10 cellular contexts compared by ENCODE assay signal in the genomic region with DNA sequence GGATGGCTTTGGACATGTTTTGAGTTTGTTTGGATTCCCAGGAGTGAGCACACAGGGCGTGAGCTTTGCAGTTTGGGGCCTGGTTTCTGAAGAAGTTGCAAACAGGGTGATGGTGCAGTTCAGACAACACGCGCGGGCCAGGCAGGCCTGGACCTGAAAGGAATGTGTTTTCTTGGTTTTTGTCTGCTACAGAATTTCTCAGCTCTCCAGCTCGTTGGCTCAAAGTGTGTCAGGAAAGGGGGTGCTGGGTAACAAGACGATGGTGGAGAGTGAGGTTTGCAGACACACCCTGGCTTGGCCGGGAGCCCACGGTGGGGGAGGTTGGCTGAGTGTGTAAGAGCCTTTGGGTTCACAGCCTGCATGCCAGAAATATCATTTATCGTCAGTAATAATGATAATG.
DNase-seq lines count a peak whose midpoint lies in the region; ATAC-seq and TF ChIP-seq lines count a peak whose summit lies in the region.
"Had no signal": no experiment of that assay in that cellular context is flagged by ENCODE, and none has a peak within 500 bp of the region (broad histone marks: within the 10 kb centered on the region; RNA-seq: fewer than 3 reads in every experiment).

No MANE protein-coding gene starts in this region.

- TF ChIP-seq POLR2A in upper lobe of left lung (IDR thresholded peaks at IDR 0.05) = no peak

- in situ Hi-C loops in mammary epithelial cell (cut with MboI; ENCODE audit: low sequenced_read_pairs in 2 of 2) = no loop called here

- dilution Hi-C loops in mammary epithelial cell (cut with HindIII; ENCODE audit: low sequenced_read_pairs) = loop anchor here (5.0 kb wide), 3 partner anchors 35 to 95 kb away; no protein-coding TSS in a partner anchor

- BruUV-seq in mammary epithelial cell (replicated peaks; lab: Mats Ljungman, UMichigan) = no TSS peak

- peak overlapping the region; percentile 93 for H3K9ac ChIP-seq in mammary epithelial cell (ENCODE audit: insufficient read depth, low read length)
- H3K9ac ChIP-seq: BLaER1 had no signal

- H3K4me1 ChIP-seq in mammary epithelial cell (ENCODE audit: insufficient read depth, low read length) (peaks cover 82% of the 10 kb centered on the region), lower lobe of right lung (peaks cover 32% of the 10 kb centered on the region), upper lobe of left lung (peaks cover 21 to 35% (median 30%) of the 10 kb centered on the region in 4 donors)

- peaks cover 80% of the 10 kb centered on the region for H3K79me2 ChIP-seq in mammary epithelial cell (ENCODE audit: insufficient read depth, low read length)

- POLR2A ChIA-PET in activated CD4-positive, alpha-beta memory T cell treated with anti-CD3 and anti-CD28 coated beads, Interleukin-2, amount 10 ng/mL, durations not matched to agents 7 days and 5 days (lab: Charles Lee) = interaction anchor here (0.6 kb wide), 1 partner anchor 81 kb away, joined by 3 read pairs; no protein-coding TSS in a partner anchor
- POLR2A ChIA-PET in activated CD4-positive, alpha-beta memory T cell treated with anti-CD3 and anti-CD28 coated beads for 36 hours (lab: Charles Lee) = no interaction called here

- H4K20me1 ChIP-seq in mammary epithelial cell (ENCODE audit: insufficient read depth, low read length) = no peaks in the 10 kb centered on the region

- no peak overlapping the region for H3K4me3 ChIP-seq in mammary epithelial cell (replicated peaks in 1 of 3; ENCODE audit: insufficient read depth in 1 of 3, low read depth in 2 of 3, low read length in 3 of 3)
- no peak overlapping the region for H3K4me3 ChIP-seq in lower lobe of right lung
- H3K4me3 ChIP-seq in upper lobe of left lung = no peak overlapping the region
- H3K4me3 ChIP-seq: BLaER1 had no signal

- H3K4me3 Mint-ChIP-seq in activated CD4-positive, alpha-beta memory T cell treated with anti-CD3 and anti-CD28 coated beads, Interleukin-2, amount 10 ng/mL, durations not matched to agents 7 days and 5 days = no peak overlapping the region
- H3K4me3 Mint-ChIP-seq in activated CD4-positive, alpha-beta memory T cell treated with anti-CD3 and anti-CD28 coated beads for 36 hours = no peak overlapping the region

- H3K9me3 Mint-ChIP-seq in activated CD4-positive, alpha-beta memory T cell treated with anti-CD3 and anti-CD28 coated beads, Interleukin-2, amount 10 ng/mL, durations not matched to agents 7 days and 5 days = no peaks in the 10 kb centered on the region
- no peaks in the 10 kb centered on the region for H3K9me3 Mint-ChIP-seq in activated CD4-positive, alpha-beta memory T cell treated with anti-CD3 and anti-CD28 coated beads for 36 hours

- H3K36me3 ChIP-seq in mammary epithelial cell (ENCODE audit: insufficient read depth, low read length) (no peaks in the 10 kb centered on the region), lower lobe of right lung (no peaks in the 10 kb centered on the region), upper lobe of left lung (peaks cover 0 to 4% (median 2%) of the 10 kb centered on the region in 4 donors)

- 0% methylated on average over 6 of the region's 9 CpGs for WGBS in mammary epithelial cell (ENCODE audit: low coverage, missing lambda C conversion rate)
- WGBS in upper lobe of left lung, 2 donors = 30% methylated on average over 9 of the region's 9 CpGs

- H3K27ac ChIP-seq in mammary epithelial cell (ENCODE audit: insufficient read depth, low read depth, low read length) (peak overlapping the region; percentile 100), lower lobe of right lung (peak overlapping the region; percentile 40), upper lobe of left lung (peak overlapping the region; percentile 33 to 58 (median 42))
- H3K27ac ChIP-seq: BLaER1 had no signal

- CTCF ChIA-PET in activated CD4-positive, alpha-beta memory T cell treated with anti-CD3 and anti-CD28 coated beads, Interleukin-2, amount 10 ng/mL, durations not matched to agents 7 days and 5 days (lab: Charles Lee) = no interaction called here
- CTCF ChIA-PET in activated CD4-positive, alpha-beta memory T cell treated with anti-CD3 and anti-CD28 coated beads for 36 hours (lab: Charles Lee) = interaction anchor here (0.6 kb wide), 1 partner anchor 15 kb away, joined by 3 read pairs; no protein-coding TSS in a partner anchor
- CTCF ChIA-PET in mammary epithelial cell (lab: Charles Lee; ENCODE audit: low non-redundant PET) = interaction anchor here (1.1 kb wide), 1 partner anchor 170 kb away, joined by 3 read pairs; no protein-coding TSS in a partner anchor

- no peak for TF ChIP-seq EP300 in upper lobe of left lung (IDR thresholded peaks at IDR 0.05)

- TF ChIP-seq CTCF in mammary epithelial cell (conservative IDR thresholded peaks at IDR 0.05 in 1 of 2, IDR thresholded peaks at IDR 0.05 in 1 of 2; ENCODE audit: extremely low read depth in 1 of 2, insufficient read depth in 1 of 2, low read depth in 1 of 2, low read length in 2 of 2) = no peak
- no peak for TF ChIP-seq CTCF in lower lobe of right lung (IDR thresholded peaks at IDR 0.05)
- no peak for TF ChIP-seq CTCF in upper lobe of left lung (IDR thresholded peaks at IDR 0.05)

- H3K27me3 ChIP-seq in mammary epithelial cell (ENCODE audit: insufficient read depth, low read length) (no peaks in the 10 kb centered on the region), lower lobe of right lung (ENCODE audit: low read depth) (no peaks in the 10 kb centered on the region), upper lobe of left lung (no peaks in the 10 kb centered on the region)
- H3K27me3 ChIP-seq: BLaER1 had no signal

- H2AFZ ChIP-seq in mammary epithelial cell (ENCODE audit: low read depth, low read length) = no peak overlapping the region

- H3K4me2 ChIP-seq in mammary epithelial cell (ENCODE audit: insufficient read depth, low read depth, low read length) = peak overlapping the region; percentile 65
- H3K4me2 ChIP-seq: BLaER1 had no signal

- intact Hi-C loops in activated CD4-positive, alpha-beta memory T cell treated with anti-CD3 and anti-CD28 coated beads for 36 hours (cut with micrococcal nuclease) = no loop called here
- intact Hi-C loops in mammary epithelial cell (cut with micrococcal nuclease) = loop anchor here (1.0 kb wide), 4 partner anchors 34 to 94 kb away; no protein-coding TSS in a partner anchor
- intact Hi-C loops in lower lobe of right lung (cut with DNase I) = no loop called here

- no peak for DNase-seq in activated CD4-positive, alpha-beta memory T cell treated with anti-CD3 and anti-CD28 coated beads, Interleukin-2, amount 10 ng/mL, durations not matched to agents 7 days and 5 days
- no peak for DNase-seq in activated CD4-positive, alpha-beta memory T cell treated with anti-CD3 and anti-CD28 coated beads for 36 hours
- DNase-seq in mammary epithelial cell = peak; percentile 100
- DNase-seq in lower lobe of right lung = peak; percentile 59
- DNase-seq in upper lobe of left lung = peak in 1 of 2 donors; percentile 76
- DNase-seq in pons (ENCODE audit: low spot score) = no peak
- DNase-seq: stimulated activated CD4-positive, alpha-beta T cell treated with anti-CD3 and anti-CD28 coated beads, Interleukin-4, amount 100 ng/mL, for 24 hours had no signal

- ATAC-seq in lower lobe of right lung (peak; percentile 5 to 34), upper lobe of left lung (ENCODE audit: low FRiP score in 2 of 2) (peak in 1 of 2 donors; percentile 55), HG03095 (IDR thresholded peaks at IDR 0.05; ENCODE audit: unreplicated experiment) (no peak), HG03342 (IDR thresholded peaks at IDR 0.05; ENCODE audit: unreplicated experiment) (no peak)

- H3K4me1 Mint-ChIP-seq in activated CD4-positive, alpha-beta memory T cell treated with anti-CD3 and anti-CD28 coated beads, Interleukin-2, amount 10 ng/mL, durations not matched to agents 7 days and 5 days = peaks cover 63% of the 10 kb centered on the region
- H3K4me1 Mint-ChIP-seq in activated CD4-positive, alpha-beta memory T cell treated with anti-CD3 and anti-CD28 coated beads for 36 hours (ENCODE audit: low read depth) = peaks cover 24% of the 10 kb centered on the region

- H3K27me3 Mint-ChIP-seq in activated CD4-positive, alpha-beta memory T cell treated with anti-CD3 and anti-CD28 coated beads, Interleukin-2, amount 10 ng/mL, durations not matched to agents 7 days and 5 days = no peaks in the 10 kb centered on the region
- H3K27me3 Mint-ChIP-seq in activated CD4-positive, alpha-beta memory T cell treated with anti-CD3 and anti-CD28 coated beads for 36 hours = no peaks in the 10 kb centered on the region

- peaks cover 17% of the 10 kb centered on the region for H3K36me3 Mint-ChIP-seq in activated CD4-positive, alpha-beta memory T cell treated with anti-CD3 and anti-CD28 coated beads, Interleukin-2, amount 10 ng/mL, durations not matched to agents 7 days and 5 days (ENCODE audit: low read depth)
- no peaks in the 10 kb centered on the region for H3K36me3 Mint-ChIP-seq in activated CD4-positive, alpha-beta memory T cell treated with anti-CD3 and anti-CD28 coated beads for 36 hours

- H3K27ac Mint-ChIP-seq in activated CD4-positive, alpha-beta memory T cell treated with anti-CD3 and anti-CD28 coated beads, Interleukin-2, amount 10 ng/mL, durations not matched to agents 7 days and 5 days = peak overlapping the region; percentile 29
- no peak overlapping the region for H3K27ac Mint-ChIP-seq in activated CD4-positive, alpha-beta memory T cell treated with anti-CD3 and anti-CD28 coated beads for 36 hours

- no peaks in the 10 kb centered on the region for H3K9me3 ChIP-seq in mammary epithelial cell (replicated peaks; ENCODE audit: insufficient read depth, low read length)
- H3K9me3 ChIP-seq in lower lobe of right lung = no peaks in the 10 kb centered on the region
- no peaks in the 10 kb centered on the region for H3K9me3 ChIP-seq in upper lobe of left lung

Comparison
In these comparisons a context has a peak if more than half of its experiments do, and no peak if none do; other contexts are left out.
1. DNase-seq: peak in mammary epithelial cell (single experiment) and lower lobe of right lung (single experiment); none in activated CD4-positive, alpha-beta memory T cell treated with anti-CD3 and anti-CD28 coated beads, Interleukin-2, amount 10 ng/mL, durations not matched to agents 7 days and 5 days (single experiment), activated CD4-positive, alpha-beta memory T cell treated with anti-CD3 and anti-CD28 coated beads for 36 hours (single experiment) and pons (single experiment).
2. H3K27ac ChIP-seq: peak in every context shown above with its lines; median percentile 100 in mammary epithelial cell; 42 in upper lobe of left lung; 40 in lower lobe of right lung.
3. ATAC-seq: peak in lower lobe of right lung (2 of 2); none in HG03095 (single experiment) and HG03342 (single experiment).